ENCODE assay signal across 1 cellular context in genomic region chr6:24757610-24758009, GRCh38.
TF ChIP-seq lines count a peak whose summit lies in the region.

No MANE protein-coding gene starts in this region.

TF ChIP-seq in K562, 482 proteins besides CTCF, POLR2A, EP300 and RAD21 (continued from another document):
- TF ChIP-seq THRB (CRISPR knock-in tag; conservative IDR thresholded peaks at IDR 0.05) (no peak), ZNF717 (CRISPR knock-in tag; IDR thresholded peaks at IDR 0.05) (no peak), RBM39 (optimal IDR thresholded peaks at IDR 0.05; ENCODE audit: low read depth, low read length) (no peak), ZNF124 (CRISPR knock-in tag; IDR thresholded peaks at IDR 0.05) (no peak)
TF ChIP-seq in K562: peak in this region for 0.
